ENCODE assay signal across 8 cellular contexts in the genomic region with DNA sequence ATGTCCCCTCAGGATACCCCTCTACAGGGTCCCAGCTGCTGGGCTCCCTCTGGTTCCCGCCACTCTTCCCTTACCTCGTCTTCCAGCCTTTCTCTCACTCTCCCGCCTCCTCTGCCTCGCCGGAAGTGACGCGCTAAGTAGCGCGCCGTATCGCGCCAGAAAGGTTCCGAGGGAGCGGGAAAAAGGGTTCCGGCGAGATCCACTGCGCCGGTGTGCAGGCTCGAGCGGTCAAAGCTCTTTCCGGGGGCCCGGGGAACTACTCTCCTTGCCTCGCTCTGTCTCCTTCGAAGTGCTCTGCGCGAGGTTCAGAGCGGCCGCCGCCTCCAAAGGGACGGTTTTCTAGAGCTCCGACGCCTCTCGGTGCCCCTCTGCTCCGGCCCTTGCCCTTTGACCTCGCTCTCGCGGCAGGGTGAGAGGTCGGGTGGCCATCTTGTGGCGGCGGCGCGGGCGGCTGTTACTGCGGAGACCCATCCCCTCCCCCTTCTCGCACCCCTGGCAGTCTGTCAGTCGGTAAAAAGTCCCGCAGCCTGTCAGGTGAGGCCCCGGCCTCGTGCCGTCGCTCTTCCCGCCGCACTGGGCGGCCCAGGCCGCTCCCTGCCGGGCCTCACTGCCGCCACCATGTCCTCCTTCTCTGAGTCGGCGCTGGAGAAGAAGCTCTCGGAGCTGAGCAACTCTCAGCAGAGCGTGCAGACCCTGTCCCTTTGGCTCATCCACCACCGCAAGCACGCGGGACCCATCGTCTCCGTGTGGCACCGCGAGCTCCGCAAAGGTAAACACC. TPM values are rescaled to one million over a fixed set of nuclear protein-coding genes. Genes with fewer than 3 reads are reported as not detected.
DNase-seq lines count a peak whose midpoint lies in the region; ATAC-seq lines count a peak whose summit lies in the region.

A gene with protein sequence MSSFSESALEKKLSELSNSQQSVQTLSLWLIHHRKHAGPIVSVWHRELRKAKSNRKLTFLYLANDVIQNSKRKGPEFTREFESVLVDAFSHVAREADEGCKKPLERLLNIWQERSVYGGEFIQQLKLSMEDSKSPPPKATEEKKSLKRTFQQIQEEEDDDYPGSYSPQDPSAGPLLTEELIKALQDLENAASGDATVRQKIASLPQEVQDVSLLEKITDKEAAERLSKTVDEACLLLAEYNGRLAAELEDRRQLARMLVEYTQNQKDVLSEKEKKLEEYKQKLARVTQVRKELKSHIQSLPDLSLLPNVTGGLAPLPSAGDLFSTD (plus strand): TSS at position 417 of the 778 bp plus-strand sequence. CDS start 202 bp downstream, at position 619.
A gene (minus strand): TSS at position 127 of the 778 bp plus-strand sequence. CDS start 19,640 bp downstream, outside the sequence.

- H3K4me1 ChIP-seq in CD8-positive, alpha-beta memory T cell (ENCODE audit: insufficient read depth, low read length) = peaks cover 60% of the 10 kb centered on the region
- H3K4me1 ChIP-seq in effector memory CD4-positive, alpha-beta T cell (ENCODE audit: control insufficient read depth, insufficient read depth, low read length, poor library complexity, severe bottlenecking) = peaks cover 30% of the 10 kb centered on the region

- no peaks in the 10 kb centered on the region for H3K9me3 Mint-ChIP-seq in CD8-positive, alpha-beta memory T cell

- H3K27ac ChIP-seq in CD8-positive, alpha-beta memory T cell (ENCODE audit: low read depth, low read length) = peak within 1 kb of the TSS; percentile 95
- H3K27ac ChIP-seq in effector memory CD4-positive, alpha-beta T cell (ENCODE audit: insufficient read depth, low read length, poor library complexity, severe bottlenecking) = peak within 1 kb of the TSS; percentile 99

- H3K27me3 Mint-ChIP-seq in CD8-positive, alpha-beta memory T cell = peaks cover 0 to 4% of the 10 kb centered on the region in 2 donors

- POLR2A ChIA-PET in CD8-positive, alpha-beta memory T cell (lab: Charles Lee) = no interaction called here

- H3K4me3 ChIP-seq in CD8-positive, alpha-beta memory T cell (ENCODE audit: low read length) = peak within 1 kb of the TSS; percentile 96
- H3K4me3 ChIP-seq in effector memory CD4-positive, alpha-beta T cell (ENCODE audit: insufficient read depth, low read depth, low read length, poor library complexity, severe bottlenecking) = peak within 1 kb of the TSS; percentile 94

- DNase-seq in CD8-positive, alpha-beta memory T cell = peak; percentile 80 to 91 (median 87)
- DNase-seq in HT-29 (ENCODE audit: low spot score) (peak; percentile 98), NOMO-1 treated with DMSO at 0.1 percent for 48 hours (lab: John Stamatoyannopoulos, UW; ENCODE audit: unreplicated experiment) (peak; percentile 83), lung microvascular endothelial cell (ENCODE audit: low read depth in 2 of 2) (peak; percentile 90 to 92)
- peak; percentile 76 to 82 for DNase-seq in activated CD8-positive, alpha-beta memory T cell treated with anti-CD3 and anti-CD28 coated beads for 4 hours (ENCODE audit: low read depth in 2 of 2)
- DNase-seq in effector memory CD4-positive, alpha-beta T cell = peak; percentile 74 to 84 (median 81)
- DNase-seq in stimulated activated CD4-positive, alpha-beta T cell treated with anti-CD3 and anti-CD28 coated beads, TNF-alpha, amount 100 ng/mL, for 4 hours (ENCODE audit: low read depth in 3 of 3) = peak; percentile 69 to 87 (median 75)

- peak; percentile 80 for ATAC-seq in GM19463 (IDR thresholded peaks at IDR 0.05; ENCODE audit: unreplicated experiment)

- H3K9me3 ChIP-seq in CD8-positive, alpha-beta memory T cell (ENCODE audit: low read length) = no peaks in the 10 kb centered on the region
- no peaks in the 10 kb centered on the region for H3K9me3 ChIP-seq in effector memory CD4-positive, alpha-beta T cell (ENCODE audit: control insufficient read depth, low read length)

- H3K36me3 ChIP-seq in CD8-positive, alpha-beta memory T cell (ENCODE audit: insufficient read depth, low read length) = no peaks in the 10 kb centered on the region
- H3K36me3 ChIP-seq in effector memory CD4-positive, alpha-beta T cell (ENCODE audit: control insufficient read depth, insufficient read depth, low read length) = no peaks in the 10 kb centered on the region

- H3K4me3 Mint-ChIP-seq in CD8-positive, alpha-beta memory T cell = peak within 1 kb of the TSS; percentile 96 to 99 (median 96)

- peaks cover 0 to 46% (median 3%) of the 10 kb centered on the region in 3 donors for H3K36me3 Mint-ChIP-seq in CD8-positive, alpha-beta memory T cell

- H3K4me1 Mint-ChIP-seq in CD8-positive, alpha-beta memory T cell = peaks cover 70 to 86% (median 83%) of the 10 kb centered on the region in 3 donors

- CTCF ChIA-PET in CD8-positive, alpha-beta memory T cell (lab: Charles Lee) = interaction anchor here (1.0 to 2.0 kb wide), 2 partner anchors 10 to 13 kb away, joined by 3 to 4 read pairs; no protein-coding TSS in a partner anchor

- no peaks in the 10 kb centered on the region for H3K27me3 ChIP-seq in CD8-positive, alpha-beta memory T cell (ENCODE audit: insufficient read depth, low read length, poor library complexity, severe bottlenecking)
- H3K27me3 ChIP-seq in effector memory CD4-positive, alpha-beta T cell (replicated peaks; ENCODE audit: control insufficient read depth, insufficient read depth, low read length, poor library complexity, severe bottlenecking) = no peaks in the 10 kb centered on the region

- peak within 1 kb of the TSS; percentile 99 for H3K27ac Mint-ChIP-seq in CD8-positive, alpha-beta memory T cell

RNA-seq across cellular contexts. Expression of the first gene that starts in this region (rescaled TPM):
- total RNA-seq in CD8-positive, alpha-beta memory T cell = 10 to 100 TPM; 39.1 TPM
- 5.2 TPM for polyA plus RNA-seq in CD8-positive, alpha-beta memory T cell
- total RNA-seq in HT-29 (2014; rRNA removed; shearing (Covaris generic)) = 33.9 and 35.5 TPM in 2 replicates
- 10.0 and 17.5 TPM in 2 replicates for total RNA-seq in lung microvascular endothelial cell

RNA-seq across cellular contexts. Expression of the second gene that starts in this region (rescaled TPM):
- 10 to 100 TPM; 40.5 to 41.6 TPM for total RNA-seq in CD8-positive, alpha-beta memory T cell
- 16.7 TPM for polyA plus RNA-seq in CD8-positive, alpha-beta memory T cell
- total RNA-seq in HT-29 (2014; rRNA removed; shearing (Covaris generic)) = 24.6 and 27.6 TPM in 2 replicates
- 12.0 and 14.7 TPM in 2 replicates for total RNA-seq in lung microvascular endothelial cell

Comparison
In these comparisons a context has a peak if more than half of its experiments do, and no peak if none do; other contexts are left out.
1. Peak in every context shown above with its lines: DNase-seq, ATAC-seq, H3K4me3 ChIP-seq and H3K27ac ChIP-seq.